ENCODE assay signal across 1 cellular context in genomic region chr13:92512852-92513251, GRCh38.
TF ChIP-seq lines count a peak whose summit lies in the region.

No MANE protein-coding gene starts in this region.

TF ChIP-seq in WTC11, 78 proteins besides CTCF, POLR2A, EP300 and RAD21 (continued from another document):
- TF ChIP-seq ZNF232 (CRISPR knock-in tag; IDR thresholded peaks at IDR 0.05) (no peak), NFE2L1 (CRISPR knock-in tag; IDR thresholded peaks at IDR 0.05) (no peak)
TF ChIP-seq in WTC11: peak in this region for 0.
